Comparison of ENCODE assay signal across 1 cellular context in the genomic region with DNA sequence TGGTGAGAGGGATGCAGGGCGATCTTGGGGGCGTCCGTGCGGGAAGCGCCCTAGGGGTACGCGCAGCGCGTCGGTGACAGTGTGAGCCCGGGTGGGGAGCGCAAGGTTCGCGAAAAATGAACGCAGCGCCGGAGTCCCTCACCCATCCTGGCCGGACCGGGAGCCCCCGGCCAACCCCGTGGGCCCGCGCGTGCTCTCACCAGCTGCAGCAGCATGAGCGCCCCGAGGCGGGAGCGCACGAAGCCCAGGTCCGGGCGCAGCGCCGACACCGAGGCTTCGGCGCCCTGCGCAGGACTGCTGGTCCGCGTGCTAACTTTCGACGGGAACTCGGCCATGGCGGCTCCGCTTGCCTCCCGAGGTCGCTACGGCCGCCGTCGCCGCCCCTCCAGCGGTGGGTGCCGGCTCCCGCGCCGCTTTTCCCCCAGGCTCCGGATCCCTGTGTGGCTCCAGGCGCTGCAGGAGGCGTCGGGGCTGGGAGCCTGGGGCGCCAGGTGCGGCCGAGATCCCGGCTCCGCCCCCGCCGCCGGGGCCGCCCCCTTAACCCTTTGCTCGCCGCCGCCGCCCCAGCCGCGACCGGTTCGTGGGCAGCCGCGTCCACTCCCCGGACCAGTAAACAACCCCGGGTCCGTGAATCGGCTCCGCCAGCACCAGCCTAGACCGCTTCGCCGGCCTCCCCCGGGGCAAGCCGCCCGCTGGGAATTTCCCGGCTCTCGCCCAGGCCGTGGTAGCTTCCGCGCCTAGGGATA.
TF ChIP-seq lines count a peak whose summit lies in the region.

A gene with protein sequence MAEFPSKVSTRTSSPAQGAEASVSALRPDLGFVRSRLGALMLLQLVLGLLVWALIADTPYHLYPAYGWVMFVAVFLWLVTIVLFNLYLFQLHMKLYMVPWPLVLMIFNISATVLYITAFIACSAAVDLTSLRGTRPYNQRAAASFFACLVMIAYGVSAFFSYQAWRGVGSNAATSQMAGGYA (minus strand): TSS at position 467 of the 746 bp plus-strand sequence. CDS start 132 bp downstream, at position 335.

TF ChIP-seq in WTC11, 78 proteins besides CTCF, POLR2A, EP300 and RAD21 (continued from another document and continues in another):
- TF ChIP-seq, protein P1, sequence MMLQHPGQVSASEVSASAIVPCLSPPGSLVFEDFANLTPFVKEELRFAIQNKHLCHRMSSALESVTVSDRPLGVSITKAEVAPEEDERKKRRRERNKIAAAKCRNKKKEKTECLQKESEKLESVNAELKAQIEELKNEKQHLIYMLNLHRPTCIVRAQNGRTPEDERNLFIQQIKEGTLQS (CRISPR knock-in tag; conservative IDR thresholded peaks at IDR 0.05): peak; percentile 87; the same call in 1 of the 2 replicates
- TF ChIP-seq ZNF138 (CRISPR knock-in tag; conservative IDR thresholded peaks at IDR 0.05) (peak; percentile 92; the same call in 1 of the 2 replicates), ZNF263 (CRISPR knock-in tag; IDR thresholded peaks at IDR 0.05; ENCODE audit: low read depth) (peak; percentile 63; the same call in 1 of the 2 replicates), FOXJ3 (CRISPR knock-in tag; IDR thresholded peaks at IDR 0.05; ENCODE audit: borderline replicate concordance) (no peak), RORB (CRISPR knock-in tag; IDR thresholded peaks at IDR 0.05) (no peak), ZBTB21 (CRISPR knock-in tag; IDR thresholded peaks at IDR 0.05; ENCODE audit: borderline replicate concordance) (peak; percentile 83; the same call in 1 of the 2 replicates), KAT7 (CRISPR knock-in tag; IDR thresholded peaks at IDR 0.05; ENCODE audit: borderline replicate concordance) (no peak), ZNF423 (CRISPR knock-in tag; IDR thresholded peaks at IDR 0.05) (peak; percentile 26; the same call in 1 of the 2 replicates), CREM (CRISPR knock-in tag; IDR thresholded peaks at IDR 0.05) (peak; percentile 79; the same call in 1 of the 2 replicates), TP53 (CRISPR knock-in tag; IDR thresholded peaks at IDR 0.05) (peak; percentile 93), CREB1 (CRISPR knock-in tag; IDR thresholded peaks at IDR 0.05) (peak; percentile 90), ZNF232 (CRISPR knock-in tag; IDR thresholded peaks at IDR 0.05) (peak; percentile 69; the same call in 1 of the 2 replicates), NFATC4 (CRISPR knock-in tag; IDR thresholded peaks at IDR 0.05) (no peak), NFYB (CRISPR knock-in tag; conservative IDR thresholded peaks at IDR 0.05; ENCODE audit: low read depth) (peak; percentile 28; the same call in 1 of the 2 replicates), JUN (CRISPR knock-in tag; IDR thresholded peaks at IDR 0.05) (peak; percentile 93; the same call in 1 of the 2 replicates), OVOL2 (CRISPR knock-in tag; IDR thresholded peaks at IDR 0.05; ENCODE audit: borderline replicate concordance) (no peak), EMX1 (CRISPR knock-in tag; IDR thresholded peaks at IDR 0.05) (no peak), NR3C1 (CRISPR knock-in tag; conservative IDR thresholded peaks at IDR 0.05; ENCODE audit: low read depth) (0 out of 2 replicates have a peak, but pooled peaks have one; percentile 37), FOXP1 (CRISPR knock-in tag; IDR thresholded peaks at IDR 0.05; ENCODE audit: borderline replicate concordance) (peak; percentile 97), HMGA2 (CRISPR knock-in tag; IDR thresholded peaks at IDR 0.05) (no peak), FOXK1 (CRISPR knock-in tag; IDR thresholded peaks at IDR 0.05) (peak; percentile 82), MYBL2 (CRISPR knock-in tag; IDR thresholded peaks at IDR 0.05) (peak; percentile 91; the same call in 1 of the 2 replicates)
- TF ChIP-seq, protein P2, sequence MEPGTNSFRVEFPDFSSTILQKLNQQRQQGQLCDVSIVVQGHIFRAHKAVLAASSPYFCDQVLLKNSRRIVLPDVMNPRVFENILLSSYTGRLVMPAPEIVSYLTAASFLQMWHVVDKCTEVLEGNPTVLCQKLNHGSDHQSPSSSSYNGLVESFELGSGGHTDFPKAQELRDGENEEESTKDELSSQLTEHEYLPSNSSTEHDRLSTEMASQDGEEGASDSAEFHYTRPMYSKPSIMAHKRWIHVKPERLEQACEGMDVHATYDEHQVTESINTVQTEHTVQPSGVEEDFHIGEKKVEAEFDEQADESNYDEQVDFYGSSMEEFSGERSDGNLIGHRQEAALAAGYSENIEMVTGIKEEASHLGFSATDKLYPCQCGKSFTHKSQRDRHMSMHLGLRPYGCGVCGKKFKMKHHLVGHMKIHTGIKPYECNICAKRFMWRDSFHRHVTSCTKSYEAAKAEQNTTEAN (CRISPR knock-in tag; IDR thresholded peaks at IDR 0.05): peak; percentile 95
- TF ChIP-seq, protein P3, sequence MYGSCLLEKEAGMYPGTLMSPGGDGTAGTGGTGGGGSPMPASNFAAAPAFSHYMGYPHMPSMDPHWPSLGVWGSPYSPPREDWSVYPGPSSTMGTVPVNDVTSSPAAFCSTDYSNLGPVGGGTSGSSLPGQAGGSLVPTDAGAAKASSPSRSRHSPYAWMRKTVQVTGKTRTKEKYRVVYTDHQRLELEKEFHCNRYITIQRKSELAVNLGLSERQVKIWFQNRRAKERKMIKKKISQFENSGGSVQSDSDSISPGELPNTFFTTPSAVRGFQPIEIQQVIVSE (CRISPR knock-in tag; IDR thresholded peaks at IDR 0.05; ENCODE audit: borderline replicate concordance): no peak
- TF ChIP-seq, protein P4, sequence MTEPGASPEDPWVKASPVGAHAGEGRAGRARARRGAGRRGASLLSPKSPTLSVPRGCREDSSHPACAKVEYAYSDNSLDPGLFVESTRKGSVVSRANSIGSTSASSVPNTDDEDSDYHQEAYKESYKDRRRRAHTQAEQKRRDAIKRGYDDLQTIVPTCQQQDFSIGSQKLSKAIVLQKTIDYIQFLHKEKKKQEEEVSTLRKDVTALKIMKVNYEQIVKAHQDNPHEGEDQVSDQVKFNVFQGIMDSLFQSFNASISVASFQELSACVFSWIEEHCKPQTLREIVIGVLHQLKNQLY (CRISPR knock-in tag; IDR thresholded peaks at IDR 0.05): peak; percentile 86
- TF ChIP-seq, protein P5, sequence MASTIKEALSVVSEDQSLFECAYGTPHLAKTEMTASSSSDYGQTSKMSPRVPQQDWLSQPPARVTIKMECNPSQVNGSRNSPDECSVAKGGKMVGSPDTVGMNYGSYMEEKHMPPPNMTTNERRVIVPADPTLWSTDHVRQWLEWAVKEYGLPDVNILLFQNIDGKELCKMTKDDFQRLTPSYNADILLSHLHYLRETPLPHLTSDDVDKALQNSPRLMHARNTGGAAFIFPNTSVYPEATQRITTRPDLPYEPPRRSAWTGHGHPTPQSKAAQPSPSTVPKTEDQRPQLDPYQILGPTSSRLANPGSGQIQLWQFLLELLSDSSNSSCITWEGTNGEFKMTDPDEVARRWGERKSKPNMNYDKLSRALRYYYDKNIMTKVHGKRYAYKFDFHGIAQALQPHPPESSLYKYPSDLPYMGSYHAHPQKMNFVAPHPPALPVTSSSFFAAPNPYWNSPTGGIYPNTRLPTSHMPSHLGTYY (CRISPR knock-in tag; IDR thresholded peaks at IDR 0.05): no peak
- TF ChIP-seq, protein P6, sequence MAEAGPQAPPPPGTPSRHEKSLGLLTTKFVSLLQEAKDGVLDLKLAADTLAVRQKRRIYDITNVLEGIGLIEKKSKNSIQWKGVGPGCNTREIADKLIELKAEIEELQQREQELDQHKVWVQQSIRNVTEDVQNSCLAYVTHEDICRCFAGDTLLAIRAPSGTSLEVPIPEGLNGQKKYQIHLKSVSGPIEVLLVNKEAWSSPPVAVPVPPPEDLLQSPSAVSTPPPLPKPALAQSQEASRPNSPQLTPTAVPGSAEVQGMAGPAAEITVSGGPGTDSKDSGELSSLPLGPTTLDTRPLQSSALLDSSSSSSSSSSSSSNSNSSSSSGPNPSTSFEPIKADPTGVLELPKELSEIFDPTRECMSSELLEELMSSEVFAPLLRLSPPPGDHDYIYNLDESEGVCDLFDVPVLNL (CRISPR knock-in tag; IDR thresholded peaks at IDR 0.05; ENCODE audit: borderline replicate concordance, low read depth): peak; percentile 87
- TF ChIP-seq, protein P7, sequence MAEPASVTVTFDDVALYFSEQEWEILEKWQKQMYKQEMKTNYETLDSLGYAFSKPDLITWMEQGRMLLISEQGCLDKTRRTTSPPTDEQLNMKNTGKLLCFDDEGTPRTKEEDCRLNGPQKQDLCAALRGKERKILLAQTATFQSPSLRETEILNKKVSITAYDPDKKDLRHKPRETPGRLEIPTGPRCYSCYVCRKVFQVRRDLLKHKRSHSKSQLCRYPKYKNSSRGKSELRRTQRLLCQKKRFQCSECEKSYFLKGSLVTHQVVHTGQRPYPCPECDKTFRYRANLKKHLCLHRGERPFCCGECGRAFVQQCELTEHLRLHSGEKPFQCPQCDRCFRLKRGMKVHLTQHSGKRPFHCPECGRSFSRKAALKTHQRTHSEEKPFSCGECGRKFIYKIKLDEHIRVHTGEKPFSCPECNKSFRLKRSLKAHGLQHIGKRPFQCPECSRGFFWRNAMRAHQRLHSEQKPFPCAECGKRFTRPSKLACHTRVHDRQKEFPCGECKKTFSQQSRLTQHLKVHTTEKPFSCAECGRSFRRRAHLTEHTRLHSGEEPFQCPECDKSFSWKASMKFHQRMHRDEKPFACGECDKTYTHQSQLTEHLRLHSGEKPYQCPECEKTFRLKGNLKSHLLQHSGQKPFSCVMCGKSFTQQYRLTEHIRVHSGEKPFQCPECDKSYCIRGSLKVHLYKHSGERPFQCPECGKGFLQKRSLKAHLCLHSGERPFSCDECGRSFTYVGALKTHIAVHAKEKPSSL (CRISPR knock-in tag; conservative IDR thresholded peaks at IDR 0.05): no peak
- TF ChIP-seq, protein P8, sequence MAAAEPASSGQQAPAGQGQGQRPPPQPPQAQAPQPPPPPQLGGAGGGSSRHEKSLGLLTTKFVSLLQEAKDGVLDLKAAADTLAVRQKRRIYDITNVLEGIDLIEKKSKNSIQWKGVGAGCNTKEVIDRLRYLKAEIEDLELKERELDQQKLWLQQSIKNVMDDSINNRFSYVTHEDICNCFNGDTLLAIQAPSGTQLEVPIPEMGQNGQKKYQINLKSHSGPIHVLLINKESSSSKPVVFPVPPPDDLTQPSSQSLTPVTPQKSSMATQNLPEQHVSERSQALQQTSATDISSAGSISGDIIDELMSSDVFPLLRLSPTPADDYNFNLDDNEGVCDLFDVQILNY (CRISPR knock-in tag; IDR thresholded peaks at IDR 0.05): peak; percentile 93
- TF ChIP-seq, protein P9, sequence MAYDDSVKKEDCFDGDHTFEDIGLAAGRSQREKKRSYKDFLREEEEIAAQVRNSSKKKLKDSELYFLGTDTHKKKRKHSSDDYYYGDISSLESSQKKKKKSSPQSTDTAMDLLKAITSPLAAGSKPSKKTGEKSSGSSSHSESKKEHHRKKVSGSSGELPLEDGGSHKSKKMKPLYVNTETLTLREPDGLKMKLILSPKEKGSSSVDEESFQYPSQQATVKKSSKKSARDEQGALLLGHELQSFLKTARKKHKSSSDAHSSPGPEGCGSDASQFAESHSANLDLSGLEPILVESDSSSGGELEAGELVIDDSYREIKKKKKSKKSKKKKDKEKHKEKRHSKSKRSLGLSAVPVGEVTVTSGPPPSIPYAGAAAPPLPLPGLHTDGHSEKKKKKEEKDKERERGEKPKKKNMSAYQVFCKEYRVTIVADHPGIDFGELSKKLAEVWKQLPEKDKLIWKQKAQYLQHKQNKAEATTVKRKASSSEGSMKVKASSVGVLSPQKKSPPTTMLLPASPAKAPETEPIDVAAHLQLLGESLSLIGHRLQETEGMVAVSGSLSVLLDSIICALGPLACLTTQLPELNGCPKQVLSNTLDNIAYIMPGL (CRISPR knock-in tag; IDR thresholded peaks at IDR 0.05): peak; percentile 95; the same call in 1 of the 2 replicates
- TF ChIP-seq, protein P10, sequence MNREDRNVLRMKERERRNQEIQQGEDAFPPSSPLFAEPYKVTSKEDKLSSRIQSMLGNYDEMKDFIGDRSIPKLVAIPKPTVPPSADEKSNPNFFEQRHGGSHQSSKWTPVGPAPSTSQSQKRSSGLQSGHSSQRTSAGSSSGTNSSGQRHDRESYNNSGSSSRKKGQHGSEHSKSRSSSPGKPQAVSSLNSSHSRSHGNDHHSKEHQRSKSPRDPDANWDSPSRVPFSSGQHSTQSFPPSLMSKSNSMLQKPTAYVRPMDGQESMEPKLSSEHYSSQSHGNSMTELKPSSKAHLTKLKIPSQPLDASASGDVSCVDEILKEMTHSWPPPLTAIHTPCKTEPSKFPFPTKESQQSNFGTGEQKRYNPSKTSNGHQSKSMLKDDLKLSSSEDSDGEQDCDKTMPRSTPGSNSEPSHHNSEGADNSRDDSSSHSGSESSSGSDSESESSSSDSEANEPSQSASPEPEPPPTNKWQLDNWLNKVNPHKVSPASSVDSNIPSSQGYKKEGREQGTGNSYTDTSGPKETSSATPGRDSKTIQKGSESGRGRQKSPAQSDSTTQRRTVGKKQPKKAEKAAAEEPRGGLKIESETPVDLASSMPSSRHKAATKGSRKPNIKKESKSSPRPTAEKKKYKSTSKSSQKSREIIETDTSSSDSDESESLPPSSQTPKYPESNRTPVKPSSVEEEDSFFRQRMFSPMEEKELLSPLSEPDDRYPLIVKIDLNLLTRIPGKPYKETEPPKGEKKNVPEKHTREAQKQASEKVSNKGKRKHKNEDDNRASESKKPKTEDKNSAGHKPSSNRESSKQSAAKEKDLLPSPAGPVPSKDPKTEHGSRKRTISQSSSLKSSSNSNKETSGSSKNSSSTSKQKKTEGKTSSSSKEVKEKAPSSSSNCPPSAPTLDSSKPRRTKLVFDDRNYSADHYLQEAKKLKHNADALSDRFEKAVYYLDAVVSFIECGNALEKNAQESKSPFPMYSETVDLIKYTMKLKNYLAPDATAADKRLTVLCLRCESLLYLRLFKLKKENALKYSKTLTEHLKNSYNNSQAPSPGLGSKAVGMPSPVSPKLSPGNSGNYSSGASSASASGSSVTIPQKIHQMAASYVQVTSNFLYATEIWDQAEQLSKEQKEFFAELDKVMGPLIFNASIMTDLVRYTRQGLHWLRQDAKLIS (CRISPR knock-in tag; IDR thresholded peaks at IDR 0.05; ENCODE audit: borderline replicate concordance): peak; percentile 33; the same call in 1 of the 2 replicates
- TF ChIP-seq, protein P11, sequence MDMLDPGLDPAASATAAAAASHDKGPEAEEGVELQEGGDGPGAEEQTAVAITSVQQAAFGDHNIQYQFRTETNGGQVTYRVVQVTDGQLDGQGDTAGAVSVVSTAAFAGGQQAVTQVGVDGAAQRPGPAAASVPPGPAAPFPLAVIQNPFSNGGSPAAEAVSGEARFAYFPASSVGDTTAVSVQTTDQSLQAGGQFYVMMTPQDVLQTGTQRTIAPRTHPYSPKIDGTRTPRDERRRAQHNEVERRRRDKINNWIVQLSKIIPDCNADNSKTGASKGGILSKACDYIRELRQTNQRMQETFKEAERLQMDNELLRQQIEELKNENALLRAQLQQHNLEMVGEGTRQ (CRISPR knock-in tag; IDR thresholded peaks at IDR 0.05): peak; percentile 34; the same call in 1 of the 2 replicates
- TF ChIP-seq, protein P12, sequence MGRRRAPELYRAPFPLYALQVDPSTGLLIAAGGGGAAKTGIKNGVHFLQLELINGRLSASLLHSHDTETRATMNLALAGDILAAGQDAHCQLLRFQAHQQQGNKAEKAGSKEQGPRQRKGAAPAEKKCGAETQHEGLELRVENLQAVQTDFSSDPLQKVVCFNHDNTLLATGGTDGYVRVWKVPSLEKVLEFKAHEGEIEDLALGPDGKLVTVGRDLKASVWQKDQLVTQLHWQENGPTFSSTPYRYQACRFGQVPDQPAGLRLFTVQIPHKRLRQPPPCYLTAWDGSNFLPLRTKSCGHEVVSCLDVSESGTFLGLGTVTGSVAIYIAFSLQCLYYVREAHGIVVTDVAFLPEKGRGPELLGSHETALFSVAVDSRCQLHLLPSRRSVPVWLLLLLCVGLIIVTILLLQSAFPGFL (CRISPR knock-in tag; IDR thresholded peaks at IDR 0.05; ENCODE audit: borderline replicate concordance): no peak
- TF ChIP-seq, protein P13, sequence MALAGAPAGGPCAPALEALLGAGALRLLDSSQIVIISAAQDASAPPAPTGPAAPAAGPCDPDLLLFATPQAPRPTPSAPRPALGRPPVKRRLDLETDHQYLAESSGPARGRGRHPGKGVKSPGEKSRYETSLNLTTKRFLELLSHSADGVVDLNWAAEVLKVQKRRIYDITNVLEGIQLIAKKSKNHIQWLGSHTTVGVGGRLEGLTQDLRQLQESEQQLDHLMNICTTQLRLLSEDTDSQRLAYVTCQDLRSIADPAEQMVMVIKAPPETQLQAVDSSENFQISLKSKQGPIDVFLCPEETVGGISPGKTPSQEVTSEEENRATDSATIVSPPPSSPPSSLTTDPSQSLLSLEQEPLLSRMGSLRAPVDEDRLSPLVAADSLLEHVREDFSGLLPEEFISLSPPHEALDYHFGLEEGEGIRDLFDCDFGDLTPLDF (CRISPR knock-in tag; IDR thresholded peaks at IDR 0.05): peak; percentile 79; the same call in 1 of the 2 replicates
